8 cellular contexts compared by ENCODE assay signal in genomic region chr10:80443531-80443974, GRCh38. TPM values are rescaled to one million over a fixed set of nuclear protein-coding genes. Genes with fewer than 3 reads are reported as not detected.
DNase-seq lines count a peak whose midpoint lies in the region; ATAC-seq and TF ChIP-seq lines count a peak whose summit lies in the region.

No MANE protein-coding gene starts in this region.

- peak; percentile 63 for TF ChIP-seq RAD21 in SK-N-SH (IDR thresholded peaks at IDR 0.05; ENCODE audit: low read length)

- H3K4me3 ChIP-seq in SK-N-SH (ENCODE audit: low read depth in 2 of 2, low read length in 1 of 2) (no peak overlapping the region), fibroblast of lung (replicated peaks in 1 of 4; ENCODE audit: control extremely low read depth in 1 of 4, insufficient read depth in 1 of 4, low read depth in 3 of 4, low read length in 4 of 4) (no peak overlapping the region), HAP-1 (no peak overlapping the region)

- no peaks in the 10 kb centered on the region for H3K36me3 Mint-ChIP-seq in activated CD4-positive, alpha-beta T cell treated with anti-CD3 and anti-CD28 coated beads, Interleukin-2, amount 10 ng/mL, durations not matched to agents 24 days and 14 days (ENCODE audit: low read depth)
- no peaks in the 10 kb centered on the region for H3K36me3 Mint-ChIP-seq in stimulated activated effector memory CD8-positive, alpha-beta T cell treated with anti-CD3 and anti-CD28 coated beads, Interleukin-12 subunit alpha, Interleukin-12 subunit beta, amount 100 ng/mL, for 72 hours

- no peak overlapping the region for H3K9ac ChIP-seq in SK-N-SH
- H3K9ac ChIP-seq in fibroblast of lung (ENCODE audit: insufficient read depth, low read length) = no peak overlapping the region

- H3K9me3 Mint-ChIP-seq in activated CD4-positive, alpha-beta T cell treated with anti-CD3 and anti-CD28 coated beads, Interleukin-2, amount 10 ng/mL, durations not matched to agents 24 days and 14 days = no peaks in the 10 kb centered on the region
- H3K9me3 Mint-ChIP-seq in stimulated activated effector memory CD8-positive, alpha-beta T cell treated with anti-CD3 and anti-CD28 coated beads, Interleukin-12 subunit alpha, Interleukin-12 subunit beta, amount 100 ng/mL, for 72 hours = no peaks in the 10 kb centered on the region

- in situ Hi-C loops in HAP-1 (cut with MboI; ENCODE audit: low sequenced_read_pairs) = no loop called here

- H3K27me3 ChIP-seq in SK-N-SH (ENCODE audit: insufficient read depth) (no peaks in the 10 kb centered on the region), fibroblast of lung (ENCODE audit: control insufficient read depth, insufficient read depth, low read length) (peaks cover 9% of the 10 kb centered on the region), HAP-1 (ENCODE audit: low read depth) (no peaks in the 10 kb centered on the region)

- no peaks in the 10 kb centered on the region for H3K9me2 ChIP-seq in SK-N-SH

- peak in 1 of 2 experiments; percentile 42; a peak in 2 of 4 replicates for TF ChIP-seq EP300 in SK-N-SH (IDR thresholded peaks at IDR 0.05; ENCODE audit: borderline replicate concordance in 1 of 2, low read depth in 1 of 2, low read length in 1 of 2)

- intact Hi-C loops in activated CD4-positive, alpha-beta T cell treated with anti-CD3 and anti-CD28 coated beads, Interleukin-2, amount 10 ng/mL, durations not matched to agents 24 days and 14 days (cut with micrococcal nuclease) = loop anchor here (1.0 to 5.0 kb wide), 5 partner anchors 35 to 479 kb away; partner anchors contain the start of gene PRXL2A

- peak overlapping the region; percentile 73 for H3K27ac Mint-ChIP-seq in activated CD4-positive, alpha-beta T cell treated with anti-CD3 and anti-CD28 coated beads, Interleukin-2, amount 10 ng/mL, durations not matched to agents 24 days and 14 days
- H3K27ac Mint-ChIP-seq in stimulated activated effector memory CD8-positive, alpha-beta T cell treated with anti-CD3 and anti-CD28 coated beads, Interleukin-12 subunit alpha, Interleukin-12 subunit beta, amount 100 ng/mL, for 72 hours = peak overlapping the region; percentile 37

- H3K79me2 ChIP-seq in SK-N-SH (ENCODE audit: insufficient read depth) = no peaks in the 10 kb centered on the region
- no peaks in the 10 kb centered on the region for H3K79me2 ChIP-seq in fibroblast of lung (ENCODE audit: control insufficient read depth, insufficient read depth, low read length)

- peak; percentile 43 for ATAC-seq in HG03280 (IDR thresholded peaks at IDR 0.05; ENCODE audit: unreplicated experiment)
- peak; percentile 46 for ATAC-seq in stimulated activated effector memory CD8-positive, alpha-beta T cell treated with anti-CD3 and anti-CD28 coated beads, Interleukin-12 subunit alpha, Interleukin-12 subunit beta, amount 100 ng/mL, for 72 hours

- H4K20me1 ChIP-seq in SK-N-SH (ENCODE audit: insufficient read depth) (no peaks in the 10 kb centered on the region), fibroblast of lung (ENCODE audit: control insufficient read depth, extremely low read depth, insufficient read depth, low read length) (no peaks in the 10 kb centered on the region)

- H3F3A ChIP-seq in SK-N-SH (replicated peaks; ENCODE audit: insufficient read depth) = peaks cover 6% of the 10 kb centered on the region

- peak; percentile 77 for DNase-seq in activated CD4-positive, alpha-beta T cell treated with anti-CD3 and anti-CD28 coated beads, Interleukin-2, amount 10 ng/mL, durations not matched to agents 24 days and 14 days
- DNase-seq in activated CD4-positive, alpha-beta T cell treated with anti-CD3 and anti-CD28 coated beads, Interleukin-2, amount 50 U/mL, for 48 hours = no peak
- DNase-seq in SK-N-SH (peak; percentile 75), fibroblast of lung (ENCODE audit: low read depth in 2 of 2) (peak in 1 of 2 donors; percentile 60), NCI-H2196 treated with DMSO at 0.1 percent for 48 hours (lab: John Stamatoyannopoulos, UW; ENCODE audit: unreplicated experiment) (no peak), HAP-1 (ENCODE audit: low spot score in 2 of 2) (no peak)
- DNase-seq in stimulated activated effector memory CD8-positive, alpha-beta T cell treated with anti-CD3 and anti-CD28 coated beads, Interleukin-12 subunit alpha, Interleukin-12 subunit beta, amount 100 ng/mL, for 72 hours (ENCODE audit: low spot score in 2 of 2) = no peak

- TF ChIP-seq CTCF in SK-N-SH (IDR thresholded peaks at IDR 0.05) = peak; percentile 58
- TF ChIP-seq CTCF in fibroblast of lung (conservative IDR thresholded peaks at IDR 0.05 in 1 of 2, IDR thresholded peaks at IDR 0.05 in 1 of 2; ENCODE audit: low read depth in 1 of 2, low read length in 2 of 2) = peak; percentile 6 to 62

- H3K27me3 Mint-ChIP-seq in activated CD4-positive, alpha-beta T cell treated with anti-CD3 and anti-CD28 coated beads, Interleukin-2, amount 10 ng/mL, durations not matched to agents 24 days and 14 days = peaks cover 11% of the 10 kb centered on the region

- H3K27ac ChIP-seq in SK-N-SH (ENCODE audit: low read depth in 2 of 2, low read length in 1 of 2) = peak overlapping the region; percentile 66 to 72; a peak in 3 of 4 replicates
- H3K27ac ChIP-seq in fibroblast of lung (ENCODE audit: insufficient read depth, low read length) = no peak overlapping the region

- H3K4me3 Mint-ChIP-seq in activated CD4-positive, alpha-beta T cell treated with anti-CD3 and anti-CD28 coated beads, Interleukin-2, amount 10 ng/mL, durations not matched to agents 24 days and 14 days = no peak overlapping the region
- no peak overlapping the region for H3K4me3 Mint-ChIP-seq in stimulated activated effector memory CD8-positive, alpha-beta T cell treated with anti-CD3 and anti-CD28 coated beads, Interleukin-12 subunit alpha, Interleukin-12 subunit beta, amount 100 ng/mL, for 72 hours

- H3K4me2 ChIP-seq in SK-N-SH (peak overlapping the region; percentile 49; the same call in 1 of the 2 replicates), fibroblast of lung (ENCODE audit: extremely low read depth, insufficient read depth, low read length) (no peak overlapping the region)

- H3K4me1 ChIP-seq in SK-N-SH (ENCODE audit: control insufficient read depth in 1 of 2, insufficient read depth in 2 of 2, low read depth in 1 of 2, low read length in 1 of 2) (peaks cover 11 to 22% of the 10 kb centered on the region in 2 experiments; a peak in 3 of 4 replicates), fibroblast of lung (ENCODE audit: control insufficient read depth, extremely low read depth, insufficient read depth, low read length) (peaks cover 2% of the 10 kb centered on the region), HAP-1 (no peaks in the 10 kb centered on the region)

- POLR2A ChIA-PET in SK-N-SH (lab: Yijun Ruan, JAX) = interaction anchor here (1.4 to 2.5 kb wide), 2 partner anchors 36 to 62 kb away, joined by 7 to 9 read pairs; partner anchors contain the start of gene PRXL2A

- H2AFZ ChIP-seq in SK-N-SH (ENCODE audit: low read depth) (peak overlapping the region; percentile 78; the same call in 1 of the 2 replicates), fibroblast of lung (ENCODE audit: low read length) (no peak overlapping the region)

- H3K4me1 Mint-ChIP-seq in activated CD4-positive, alpha-beta T cell treated with anti-CD3 and anti-CD28 coated beads, Interleukin-2, amount 10 ng/mL, durations not matched to agents 24 days and 14 days = peaks cover 27% of the 10 kb centered on the region
- peaks cover 40% of the 10 kb centered on the region for H3K4me1 Mint-ChIP-seq in stimulated activated effector memory CD8-positive, alpha-beta T cell treated with anti-CD3 and anti-CD28 coated beads, Interleukin-12 subunit alpha, Interleukin-12 subunit beta, amount 100 ng/mL, for 72 hours

- H3K36me3 ChIP-seq in SK-N-SH (replicated peaks in 1 of 2; ENCODE audit: control insufficient read depth in 1 of 2, insufficient read depth in 2 of 2, low read length in 1 of 2) (no peaks in the 10 kb centered on the region), fibroblast of lung (ENCODE audit: control insufficient read depth, insufficient read depth, low read length) (no peaks in the 10 kb centered on the region), HAP-1 (replicated peaks) (no peaks in the 10 kb centered on the region)

- CTCF ChIA-PET in SK-N-SH (lab: Yijun Ruan, JAX) = interaction anchor here (0.6 to 35.3 kb wide), 40 partner anchors 8 to 480 kb away, joined by 3 to 602 read pairs (median 6); partner anchors contain the start of genes PRXL2A and TSPAN14

- WGBS in SK-N-SH (ENCODE audit: low lambda C conversion rate) = 42% methylated on average over 6 of the region's 6 CpGs

- H3K9me3 ChIP-seq in SK-N-SH (no peaks in the 10 kb centered on the region), fibroblast of lung (ENCODE audit: control insufficient read depth, insufficient read depth, low read depth, low read length) (no peaks in the 10 kb centered on the region), HAP-1 (no peaks in the 10 kb centered on the region)

TF ChIP-seq in SK-N-SH, 30 proteins besides CTCF, POLR2A, EP300 and RAD21 (continues in another document):
- TF ChIP-seq NRF1 (IDR thresholded peaks at IDR 0.05; ENCODE audit: low read depth, low read length) (no peak), SMC3 (IDR thresholded peaks at IDR 0.05; ENCODE audit: low read depth, low read length) (peak; percentile 66; the same call in 1 of the 2 replicates), JUND (IDR thresholded peaks at IDR 0.05) (no peak), RXRA (IDR thresholded peaks at IDR 0.05; ENCODE audit: borderline replicate concordance, low read depth) (no peak)

RNA-seq across cellular contexts. Expression of gene TSPAN14, which starts 10.6 kb away (rescaled TPM):
- total RNA-seq in activated CD4-positive, alpha-beta T cell treated with anti-CD3 and anti-CD28 coated beads, Interleukin-2, amount 10 ng/mL, durations not matched to agents 24 days and 14 days = 57.8 and 61.7 TPM in 2 replicates
- polyA plus RNA-seq in SK-N-SH (2012; rRNA removed) = 44.0 and 78.1 TPM in 2 replicates
- 42.5 and 64.1 TPM in 2 replicates for polyA plus RNA-seq in SK-N-SH (2012; cell fraction: cytosol; rRNA removed)
- polyA plus RNA-seq in SK-N-SH (2012; cell fraction: nucleus; rRNA removed) = 57.0 and 58.9 TPM in 2 replicates
- total RNA-seq in fibroblast of lung = 5.6 and 12.1 TPM in 2 replicates
- polyA plus RNA-seq in fibroblast of lung = 30.9 and 50.0 TPM in 2 replicates
- polyA plus RNA-seq in fibroblast of lung (2012) = 25.5 and 41.9 TPM in 2 replicates
- polyA minus RNA-seq in fibroblast of lung (ENCODE audit: low replicate concordance) = 34.8 and 96.2 TPM in 2 replicates

RNA-seq across cellular contexts. Expression of gene PRXL2A, which starts 35.2 kb away (rescaled TPM):
- total RNA-seq in activated CD4-positive, alpha-beta T cell treated with anti-CD3 and anti-CD28 coated beads, Interleukin-2, amount 10 ng/mL, durations not matched to agents 24 days and 14 days = 14.8 and 16.4 TPM in 2 replicates
- polyA plus RNA-seq in SK-N-SH (2012; rRNA removed) (14.0 and 15.6 TPM in 2 replicates), fibroblast of lung (1.6 and 2.2 TPM in 2 replicates)
- 23.3 and 26.8 TPM in 2 replicates for polyA plus RNA-seq in SK-N-SH (2012; cell fraction: cytosol; rRNA removed)
- polyA plus RNA-seq in SK-N-SH (2012; cell fraction: nucleus; rRNA removed) = 4.5 and 4.6 TPM in 2 replicates
- 13.9 and 19.2 TPM in 2 replicates for total RNA-seq in fibroblast of lung
- 1.5 and 1.7 TPM in 2 replicates for polyA plus RNA-seq in fibroblast of lung (2012)
- polyA minus RNA-seq in fibroblast of lung (ENCODE audit: low replicate concordance) = not detected in 2 replicates

Comparison
In these comparisons a context has a peak if more than half of its experiments do, and no peak if none do; other contexts are left out.
1. DNase-seq: peak in activated CD4-positive, alpha-beta T cell treated with anti-CD3 and anti-CD28 coated beads, Interleukin-2, amount 10 ng/mL, durations not matched to agents 24 days and 14 days (single experiment) and SK-N-SH (single experiment); none in activated CD4-positive, alpha-beta T cell treated with anti-CD3 and anti-CD28 coated beads, Interleukin-2, amount 50 U/mL, for 48 hours (0 of 2), stimulated activated effector memory CD8-positive, alpha-beta T cell treated with anti-CD3 and anti-CD28 coated beads, Interleukin-12 subunit alpha, Interleukin-12 subunit beta, amount 100 ng/mL, for 72 hours (0 of 2), NCI-H2196 treated with DMSO at 0.1 percent for 48 hours (single experiment) and HAP-1 (0 of 2).